20 cellular contexts compared by ENCODE assay signal in genomic region chr3:121641127-121641526, GRCh38. TPM values are rescaled to one million over a fixed set of nuclear protein-coding genes. Genes with fewer than 3 reads are reported as not detected.
"Had no signal": no experiment of that assay in that cellular context is flagged by ENCODE, and none has a peak within 500 bp of the region (broad histone marks: within the 10 kb centered on the region; RNA-seq: fewer than 3 reads in every experiment).

No MANE protein-coding gene starts in this region.

- H3K9me3 Mint-ChIP-seq: activated B cell treated with CpG ODN at 0.5 μM for 24 hours; activated CD4-positive, alpha-beta T cell treated with anti-CD3 and anti-CD28 coated beads, Interleukin-2, amount 10 ng/mL, durations not matched to agents 7 days and 5 days; activated T-cell treated with anti-CD3 and anti-CD28 coated beads, Interleukin-2, amount 50 U/mL, for 4 hours; dendritic cell treated with granulocyte-macrophage colony-stimulating factor and Interleukin-4, amounts not matched to agents 40 ng/mL and 50 ng/mL, for 4 days; memory B cell; naive B cell; T-cell had no signal

- DNase-seq: activated B cell treated with CpG ODN at 0.5 μM for 24 hours; activated CD4-positive, alpha-beta T cell treated with anti-CD3 and anti-CD28 coated beads, Interleukin-2, amount 10 ng/mL, durations not matched to agents 7 days and 5 days; activated effector memory CD4-positive, alpha-beta T cell treated with anti-CD3 and anti-CD28 coated beads, Interleukin-2, amount 50 U/mL, for 16 hours; activated T-cell treated with anti-CD3 and anti-CD28 coated beads, Interleukin-2, amount 50 U/mL, for 4 hours; effector CD8-positive, alpha-beta T cell; left ventricle myocardium superior; mucosa of descending colon; naive B cell; SIG-M5; T-cell; T-helper 9 cell; thyroid gland had no signal

- H3K27me3 Mint-ChIP-seq: activated B cell treated with CpG ODN at 0.5 μM for 24 hours; activated CD4-positive, alpha-beta T cell treated with anti-CD3 and anti-CD28 coated beads, Interleukin-2, amount 10 ng/mL, durations not matched to agents 7 days and 5 days; dendritic cell treated with granulocyte-macrophage colony-stimulating factor and Interleukin-4, amounts not matched to agents 40 ng/mL and 50 ng/mL, for 4 days; memory B cell; naive B cell; T-cell had no signal

- H3K4me3 Mint-ChIP-seq: activated B cell treated with CpG ODN at 0.5 μM for 24 hours; activated CD4-positive, alpha-beta T cell treated with anti-CD3 and anti-CD28 coated beads, Interleukin-2, amount 10 ng/mL, durations not matched to agents 7 days and 5 days; activated T-cell treated with anti-CD3 and anti-CD28 coated beads, Interleukin-2, amount 50 U/mL, for 4 hours; dendritic cell treated with granulocyte-macrophage colony-stimulating factor and Interleukin-4, amounts not matched to agents 40 ng/mL and 50 ng/mL, for 4 days; memory B cell; naive B cell; T-cell had no signal

- ATAC-seq: activated T-cell treated with anti-CD3 and anti-CD28 coated beads, Interleukin-2, amount 50 U/mL, for 4 hours; left ventricle myocardium superior; mucosa of descending colon; SK-N-SH treated with all-trans-retinoic acid at 6 μM for 48 hours; T-cell had no signal

- H3K4me1 Mint-ChIP-seq: memory B cell had no signal

- H3K27ac Mint-ChIP-seq: dendritic cell treated with granulocyte-macrophage colony-stimulating factor and Interleukin-4, amounts not matched to agents 40 ng/mL and 50 ng/mL, for 4 days had no signal

RNA-seq across cellular contexts. Expression of gene HCLS1, which starts 19.6 kb away (rescaled TPM):
- total RNA-seq: osteocyte had no signal

RNA-seq across cellular contexts. Expression of gene FBXO40, which starts 47.9 kb away (rescaled TPM):
- total RNA-seq: activated B cell treated with CpG ODN at 0.5 μM for 24 hours; activated CD4-positive, alpha-beta T cell treated with anti-CD3 and anti-CD28 coated beads, Interleukin-2, amount 10 ng/mL, durations not matched to agents 7 days and 5 days; activated T-cell treated with anti-CD3 and anti-CD28 coated beads, Interleukin-2, amount 50 U/mL, for 4 hours; ascending aorta; endothelial cell of umbilical vein; esophagus muscularis mucosa; glomerular endothelial cell; osteocyte; T-cell; thyroid gland had no signal
